Comparison of ENCODE assay signal across 1 cellular context in the genomic region with DNA sequence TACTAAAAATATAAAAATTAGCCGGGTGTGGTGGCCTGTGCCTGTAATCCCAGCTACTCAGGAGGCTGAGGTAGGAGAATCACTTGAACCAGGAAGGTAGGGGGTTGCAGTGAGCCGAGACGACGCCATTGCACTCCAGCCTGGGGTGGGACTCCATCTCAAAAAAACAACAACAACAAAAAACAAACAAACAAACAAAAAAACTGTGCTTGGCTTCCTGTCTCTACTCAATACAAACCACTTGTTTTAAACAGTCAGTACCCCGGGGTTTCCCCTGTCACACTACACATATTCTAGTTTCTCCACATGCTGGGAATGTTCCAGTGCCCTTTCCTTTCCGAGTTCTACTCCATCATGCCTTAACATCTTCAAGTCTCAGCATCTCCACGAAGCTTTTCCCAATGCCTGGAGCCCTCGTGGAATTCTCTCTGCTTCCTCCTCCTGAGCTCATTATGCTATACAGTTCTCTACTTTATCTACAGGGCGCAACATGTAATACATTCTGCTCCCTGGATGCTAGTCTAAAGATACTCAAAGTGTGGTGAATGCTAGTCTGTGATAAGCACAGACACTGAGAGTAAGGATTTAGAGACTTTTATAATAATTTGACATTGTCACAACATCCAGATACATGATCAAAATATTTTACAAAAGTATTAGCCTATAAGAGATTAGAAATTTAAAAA.
TF ChIP-seq lines count a peak whose summit lies in the region.

No MANE protein-coding gene starts in this region.

TF ChIP-seq in WTC11, 78 proteins besides CTCF, POLR2A, EP300 and RAD21 (continued from another document):
- TF ChIP-seq, protein P1, sequence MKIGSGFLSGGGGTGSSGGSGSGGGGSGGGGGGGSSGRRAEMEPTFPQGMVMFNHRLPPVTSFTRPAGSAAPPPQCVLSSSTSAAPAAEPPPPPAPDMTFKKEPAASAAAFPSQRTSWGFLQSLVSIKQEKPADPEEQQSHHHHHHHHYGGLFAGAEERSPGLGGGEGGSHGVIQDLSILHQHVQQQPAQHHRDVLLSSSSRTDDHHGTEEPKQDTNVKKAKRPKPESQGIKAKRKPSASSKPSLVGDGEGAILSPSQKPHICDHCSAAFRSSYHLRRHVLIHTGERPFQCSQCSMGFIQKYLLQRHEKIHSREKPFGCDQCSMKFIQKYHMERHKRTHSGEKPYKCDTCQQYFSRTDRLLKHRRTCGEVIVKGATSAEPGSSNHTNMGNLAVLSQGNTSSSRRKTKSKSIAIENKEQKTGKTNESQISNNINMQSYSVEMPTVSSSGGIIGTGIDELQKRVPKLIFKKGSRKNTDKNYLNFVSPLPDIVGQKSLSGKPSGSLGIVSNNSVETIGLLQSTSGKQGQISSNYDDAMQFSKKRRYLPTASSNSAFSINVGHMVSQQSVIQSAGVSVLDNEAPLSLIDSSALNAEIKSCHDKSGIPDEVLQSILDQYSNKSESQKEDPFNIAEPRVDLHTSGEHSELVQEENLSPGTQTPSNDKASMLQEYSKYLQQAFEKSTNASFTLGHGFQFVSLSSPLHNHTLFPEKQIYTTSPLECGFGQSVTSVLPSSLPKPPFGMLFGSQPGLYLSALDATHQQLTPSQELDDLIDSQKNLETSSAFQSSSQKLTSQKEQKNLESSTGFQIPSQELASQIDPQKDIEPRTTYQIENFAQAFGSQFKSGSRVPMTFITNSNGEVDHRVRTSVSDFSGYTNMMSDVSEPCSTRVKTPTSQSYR (CRISPR knock-in tag; IDR thresholded peaks at IDR 0.05): no peak
- TF ChIP-seq GABPB1 (CRISPR knock-in tag; IDR thresholded peaks at IDR 0.05) (no peak), JAZF1 (CRISPR knock-in tag; IDR thresholded peaks at IDR 0.05) (no peak)
